ENCODE assay signal across 13 cellular contexts in the genomic region with DNA sequence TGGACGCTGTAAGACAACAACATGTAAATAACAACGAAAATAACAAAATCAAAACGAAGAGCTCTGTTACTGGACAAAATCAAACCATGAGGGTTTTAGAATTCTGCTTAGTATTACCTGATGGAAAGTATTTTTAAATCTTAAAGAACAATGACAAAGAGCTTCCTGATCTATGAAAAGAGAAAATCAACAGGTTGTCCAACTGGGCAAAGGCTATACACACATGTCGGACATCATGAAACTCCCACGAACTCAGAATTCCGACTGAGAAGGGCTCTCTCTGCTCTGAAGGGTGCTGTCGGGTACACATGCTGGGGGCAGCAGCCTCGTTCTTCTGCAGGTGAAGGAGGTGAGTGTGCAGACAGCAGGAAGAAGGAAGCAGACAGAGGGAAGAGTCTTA. TPM values are rescaled to one million over a fixed set of nuclear protein-coding genes. Genes with fewer than 3 reads are reported as not detected.
DNase-seq lines count a peak whose midpoint lies in the region; ATAC-seq and TF ChIP-seq lines count a peak whose summit lies in the region.
"Had no signal": no experiment of that assay in that cellular context is flagged by ENCODE, and none has a peak within 500 bp of the region (broad histone marks: within the 10 kb centered on the region; RNA-seq: fewer than 3 reads in every experiment).

No MANE protein-coding gene starts in this region.

- H3K9me3 ChIP-seq in HEK293 (ENCODE audit: control insufficient read depth, insufficient read depth, low read depth, low read length): no peaks in the 10 kb centered on the region
- no peaks in the 10 kb centered on the region for H3K9me3 ChIP-seq in esophagus muscularis mucosa
- H3K9me3 ChIP-seq: BLaER1 treated with 17β-estradiol and CSF1 and Interleukin-3, amounts not matched to agents 10 nM and 100 nM; HAP-1 had no signal

- DNase-seq in activated naive CD4-positive, alpha-beta T cell treated with Interleukin-2 at 50 U/mL for 16 hours: no peak
- DNase-seq in activated T-helper 1 cell treated with anti-CD3 and anti-CD28 coated beads, Interleukin-12 subunit alpha, Interleukin-12 subunit beta, Interleukin-2, Interleukin-4 antibody, amounts not matched to agents 30 ng/mL and 10 ng/mL and 1 ng/mL, durations not matched to agents 14 hours and 24 hours and 36 hours (ENCODE audit: low spot score): no peak
- DNase-seq in stimulated activated effector memory CD8-positive, alpha-beta T cell treated with anti-CD3 and anti-CD28 coated beads, Interleukin-12 subunit alpha, Interleukin-12 subunit beta, amount 100 ng/mL, for 72 hours (ENCODE audit: low spot score in 2 of 2): no peak
- DNase-seq in esophagus muscularis mucosa (ENCODE audit: extremely low spot score): no peak
- DNase-seq in H4 (ENCODE audit: low spot score): no peak
- DNase-seq: CD8-positive, alpha-beta memory T cell; COR-L47; DMS 273 treated with DMSO at 0.1 percent for 48 hours had no signal

- no peak overlapping the region for H3K4me3 Mint-ChIP-seq in activated naive CD4-positive, alpha-beta T cell treated with anti-CD3 and anti-CD28 coated beads, Interleukin-2, amount 50 U/mL, for 24 hours
- H3K4me3 Mint-ChIP-seq in activated T-helper 1 cell treated with anti-CD3 and anti-CD28 coated beads, Interleukin-12 subunit alpha, Interleukin-12 subunit beta, Interleukin-2, Interleukin-4 antibody, amounts not matched to agents 30 ng/mL and 10 ng/mL and 1 ng/mL, durations not matched to agents 14 hours and 24 hours and 36 hours: no peak overlapping the region
- no peak overlapping the region for H3K4me3 Mint-ChIP-seq in stimulated activated effector memory CD8-positive, alpha-beta T cell treated with anti-CD3 and anti-CD28 coated beads, Interleukin-12 subunit alpha, Interleukin-12 subunit beta, amount 100 ng/mL, for 72 hours
- H3K4me3 Mint-ChIP-seq: B cell; CD8-positive, alpha-beta memory T cell had no signal

- no peaks in the 10 kb centered on the region for H3K9me3 Mint-ChIP-seq in activated naive CD4-positive, alpha-beta T cell treated with anti-CD3 and anti-CD28 coated beads, Interleukin-2, amount 50 U/mL, for 24 hours
- no peaks in the 10 kb centered on the region for H3K9me3 Mint-ChIP-seq in activated T-helper 1 cell treated with anti-CD3 and anti-CD28 coated beads, Interleukin-12 subunit alpha, Interleukin-12 subunit beta, Interleukin-2, Interleukin-4 antibody, amounts not matched to agents 30 ng/mL and 10 ng/mL and 1 ng/mL, durations not matched to agents 14 hours and 24 hours and 36 hours
- no peaks in the 10 kb centered on the region for H3K9me3 Mint-ChIP-seq in stimulated activated effector memory CD8-positive, alpha-beta T cell treated with anti-CD3 and anti-CD28 coated beads, Interleukin-12 subunit alpha, Interleukin-12 subunit beta, amount 100 ng/mL, for 72 hours
- H3K9me3 Mint-ChIP-seq: CD8-positive, alpha-beta memory T cell had no signal

- H3K27ac Mint-ChIP-seq in activated naive CD4-positive, alpha-beta T cell treated with anti-CD3 and anti-CD28 coated beads, Interleukin-2, amount 50 U/mL, for 24 hours: peak overlapping the region; percentile 86
- peak overlapping the region; percentile 2 for H3K27ac Mint-ChIP-seq in activated T-helper 1 cell treated with anti-CD3 and anti-CD28 coated beads, Interleukin-12 subunit alpha, Interleukin-12 subunit beta, Interleukin-2, Interleukin-4 antibody, amounts not matched to agents 30 ng/mL and 10 ng/mL and 1 ng/mL, durations not matched to agents 14 hours and 24 hours and 36 hours
- peak overlapping the region; percentile 79 for H3K27ac Mint-ChIP-seq in stimulated activated effector memory CD8-positive, alpha-beta T cell treated with anti-CD3 and anti-CD28 coated beads, Interleukin-12 subunit alpha, Interleukin-12 subunit beta, amount 100 ng/mL, for 72 hours
- H3K27ac Mint-ChIP-seq: B cell had no signal

- CTCF ChIA-PET in HEK293 (lab: Yijun Ruan, JAX): no interaction called here

- POLR2A ChIA-PET in HEK293 (lab: Yijun Ruan, JAX): no interaction called here

- TF ChIP-seq EP300 in esophagus muscularis mucosa (IDR thresholded peaks at IDR 0.05): no peak

- no peaks in the 10 kb centered on the region for H3K27me3 Mint-ChIP-seq in activated naive CD4-positive, alpha-beta T cell treated with anti-CD3 and anti-CD28 coated beads, Interleukin-2, amount 50 U/mL, for 24 hours
- H3K27me3 Mint-ChIP-seq in activated T-helper 1 cell treated with anti-CD3 and anti-CD28 coated beads, Interleukin-12 subunit alpha, Interleukin-12 subunit beta, Interleukin-2, Interleukin-4 antibody, amounts not matched to agents 30 ng/mL and 10 ng/mL and 1 ng/mL, durations not matched to agents 14 hours and 24 hours and 36 hours (ENCODE audit: insufficient read depth): no peaks in the 10 kb centered on the region
- H3K27me3 Mint-ChIP-seq: B cell; CD8-positive, alpha-beta memory T cell had no signal

- peaks cover 38 to 62% of the 10 kb centered on the region in 2 experiments for H3K36me3 ChIP-seq in HEK293 (ENCODE audit: control insufficient read depth in 2 of 2, insufficient read depth in 1 of 2, low read length in 2 of 2)
- peaks cover 42 to 75% (median 64%) of the 10 kb centered on the region in 4 donors for H3K36me3 ChIP-seq in esophagus muscularis mucosa

- H3K4me1 Mint-ChIP-seq in activated naive CD4-positive, alpha-beta T cell treated with anti-CD3 and anti-CD28 coated beads, Interleukin-2, amount 50 U/mL, for 24 hours: peaks cover 30% of the 10 kb centered on the region
- H3K4me1 Mint-ChIP-seq in activated T-helper 1 cell treated with anti-CD3 and anti-CD28 coated beads, Interleukin-12 subunit alpha, Interleukin-12 subunit beta, Interleukin-2, Interleukin-4 antibody, amounts not matched to agents 30 ng/mL and 10 ng/mL and 1 ng/mL, durations not matched to agents 14 hours and 24 hours and 36 hours (ENCODE audit: low read depth): no peaks in the 10 kb centered on the region
- peaks cover 9% of the 10 kb centered on the region for H3K4me1 Mint-ChIP-seq in stimulated activated effector memory CD8-positive, alpha-beta T cell treated with anti-CD3 and anti-CD28 coated beads, Interleukin-12 subunit alpha, Interleukin-12 subunit beta, amount 100 ng/mL, for 72 hours
- H3K4me1 Mint-ChIP-seq: B cell had no signal

- no peak for ATAC-seq in stimulated activated effector memory CD8-positive, alpha-beta T cell treated with anti-CD3 and anti-CD28 coated beads, Interleukin-12 subunit alpha, Interleukin-12 subunit beta, amount 100 ng/mL, for 72 hours

- no peak overlapping the region for H3K4me3 ChIP-seq in HEK293 (ENCODE audit: low read depth, low read length)
- no peak overlapping the region for H3K4me3 ChIP-seq in esophagus muscularis mucosa
- H3K4me3 ChIP-seq: BLaER1 treated with 17β-estradiol and CSF1 and Interleukin-3, amounts not matched to agents 10 nM and 100 nM; HAP-1 had no signal

- 94% methylated on average over 8 of the region's 8 CpGs for WGBS in esophagus muscularis mucosa

- TF ChIP-seq POLR2A in esophagus muscularis mucosa (IDR thresholded peaks at IDR 0.05; ENCODE audit: low read depth): no peak

- TF ChIP-seq CTCF in HEK293 (tag by site-specific recombination; IDR thresholded peaks at IDR 0.05) (no peak), esophagus muscularis mucosa (IDR thresholded peaks at IDR 0.05) (no peak)

- H3K36me3 Mint-ChIP-seq in activated naive CD4-positive, alpha-beta T cell treated with anti-CD3 and anti-CD28 coated beads, Interleukin-2, amount 50 U/mL, for 24 hours: peaks cover 19% of the 10 kb centered on the region
- H3K36me3 Mint-ChIP-seq in activated T-helper 1 cell treated with anti-CD3 and anti-CD28 coated beads, Interleukin-12 subunit alpha, Interleukin-12 subunit beta, Interleukin-2, Interleukin-4 antibody, amounts not matched to agents 30 ng/mL and 10 ng/mL and 1 ng/mL, durations not matched to agents 14 hours and 24 hours and 36 hours (ENCODE audit: low read depth): peaks cover 57% of the 10 kb centered on the region
- peaks cover 100% of the 10 kb centered on the region for H3K36me3 Mint-ChIP-seq in stimulated activated effector memory CD8-positive, alpha-beta T cell treated with anti-CD3 and anti-CD28 coated beads, Interleukin-12 subunit alpha, Interleukin-12 subunit beta, amount 100 ng/mL, for 72 hours

- H3K27ac ChIP-seq in HEK293 (ENCODE audit: extremely low read depth, low read depth, low read length) (no peak overlapping the region), esophagus muscularis mucosa (replicated peaks in 1 of 4) (no peak overlapping the region)
- H3K27ac ChIP-seq: BLaER1 treated with 17β-estradiol and CSF1 and Interleukin-3, amounts not matched to agents 10 nM and 100 nM had no signal

- intact Hi-C loops in activated T-helper 1 cell treated with anti-CD3 and anti-CD28 coated beads, Interleukin-12 subunit alpha, Interleukin-12 subunit beta, Interleukin-2, Interleukin-4 antibody, amounts not matched to agents 30 ng/mL and 10 ng/mL and 1 ng/mL, durations not matched to agents 14 hours and 24 hours and 36 hours (cut with micrococcal nuclease): no loop called here
- intact Hi-C loops in esophagus muscularis mucosa (cut with DNase I): no loop called here

- no peaks in the 10 kb centered on the region for H3K27me3 ChIP-seq in esophagus muscularis mucosa
- H3K27me3 ChIP-seq: BLaER1 treated with 17β-estradiol and CSF1 and Interleukin-3, amounts not matched to agents 10 nM and 100 nM had no signal

- H3K4me1 ChIP-seq in HEK293 (ENCODE audit: control insufficient read depth, insufficient read depth, low read length) (no peaks in the 10 kb centered on the region), esophagus muscularis mucosa (peaks cover 10 to 14% (median 11%) of the 10 kb centered on the region in 4 donors)

TF ChIP-seq in HEK293, 187 proteins besides CTCF, POLR2A, EP300 and RAD21 (continues in another document):
- no peak for TF ChIP-seq ZNF121 (tag by site-specific recombination; IDR thresholded peaks at IDR 0.05)

RNA-seq across cellular contexts. Expression of gene CERK, which starts 25.8 kb away (rescaled TPM):
- total RNA-seq in activated T-helper 1 cell treated with anti-CD3 and anti-CD28 coated beads, Interleukin-12 subunit alpha, Interleukin-12 subunit beta, Interleukin-2, Interleukin-4 antibody, amounts not matched to agents 30 ng/mL and 10 ng/mL and 1 ng/mL, durations not matched to agents 14 hours and 24 hours and 36 hours: 69.6 and 76.5 TPM in 2 replicates
- 10 to 100 TPM; 37.3 to 51.1 (median 48.0) TPM for total RNA-seq in esophagus muscularis mucosa
- total RNA-seq in H4 (2014; rRNA removed; shearing (Covaris generic)): 16.9 and 19.6 TPM in 2 replicates

RNA-seq across cellular contexts. Expression of gene TBC1D22A, which starts 50.2 kb away (rescaled TPM):
- 42.4 and 48.1 TPM in 2 replicates for total RNA-seq in activated T-helper 1 cell treated with anti-CD3 and anti-CD28 coated beads, Interleukin-12 subunit alpha, Interleukin-12 subunit beta, Interleukin-2, Interleukin-4 antibody, amounts not matched to agents 30 ng/mL and 10 ng/mL and 1 ng/mL, durations not matched to agents 14 hours and 24 hours and 36 hours
- total RNA-seq in esophagus muscularis mucosa: 10 to 100 TPM; 15.2 to 20.7 (median 18.8) TPM
- total RNA-seq in H4 (2014; rRNA removed; shearing (Covaris generic)): 7.0 and 8.6 TPM in 2 replicates

Comparison
In these comparisons a context has a peak if more than half of its experiments do, and no peak if none do; other contexts are left out.
1. H3K27ac Mint-ChIP-seq: peak in every context shown above with its lines; median percentile 86 in activated naive CD4-positive, alpha-beta T cell treated with anti-CD3 and anti-CD28 coated beads, Interleukin-2, amount 50 U/mL, for 24 hours; 79 in stimulated activated effector memory CD8-positive, alpha-beta T cell treated with anti-CD3 and anti-CD28 coated beads, Interleukin-12 subunit alpha, Interleukin-12 subunit beta, amount 100 ng/mL, for 72 hours; 2 in activated T-helper 1 cell treated with anti-CD3 and anti-CD28 coated beads, Interleukin-12 subunit alpha, Interleukin-12 subunit beta, Interleukin-2, Interleukin-4 antibody, amounts not matched to agents 30 ng/mL and 10 ng/mL and 1 ng/mL, durations not matched to agents 14 hours and 24 hours and 36 hours.